1 cellular context compared by ENCODE assay signal in the genomic region with DNA sequence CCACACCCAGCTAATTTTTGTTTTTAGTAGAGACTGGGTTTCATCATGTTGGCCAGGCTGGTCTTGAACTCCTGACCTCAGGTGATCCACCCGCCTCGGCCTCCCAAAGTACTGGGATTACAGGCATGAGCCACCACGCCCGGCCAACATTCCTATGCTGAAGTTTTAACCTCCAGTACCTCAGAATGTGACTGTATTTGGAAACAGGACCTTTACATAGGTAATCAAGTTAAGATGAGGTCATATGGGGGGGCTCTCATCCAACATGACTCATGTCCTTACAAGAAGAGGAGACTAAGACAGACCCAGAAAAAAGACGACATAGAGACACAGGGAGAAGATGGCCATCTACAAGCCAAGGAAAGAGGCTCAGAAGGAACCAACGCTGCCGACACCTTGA.
TF ChIP-seq lines count a peak whose summit lies in the region.

No MANE protein-coding gene starts in this region.

TF ChIP-seq in HEK293, 187 proteins besides CTCF, POLR2A, EP300 and RAD21 (continued from another document):
- TF ChIP-seq, protein P1, sequence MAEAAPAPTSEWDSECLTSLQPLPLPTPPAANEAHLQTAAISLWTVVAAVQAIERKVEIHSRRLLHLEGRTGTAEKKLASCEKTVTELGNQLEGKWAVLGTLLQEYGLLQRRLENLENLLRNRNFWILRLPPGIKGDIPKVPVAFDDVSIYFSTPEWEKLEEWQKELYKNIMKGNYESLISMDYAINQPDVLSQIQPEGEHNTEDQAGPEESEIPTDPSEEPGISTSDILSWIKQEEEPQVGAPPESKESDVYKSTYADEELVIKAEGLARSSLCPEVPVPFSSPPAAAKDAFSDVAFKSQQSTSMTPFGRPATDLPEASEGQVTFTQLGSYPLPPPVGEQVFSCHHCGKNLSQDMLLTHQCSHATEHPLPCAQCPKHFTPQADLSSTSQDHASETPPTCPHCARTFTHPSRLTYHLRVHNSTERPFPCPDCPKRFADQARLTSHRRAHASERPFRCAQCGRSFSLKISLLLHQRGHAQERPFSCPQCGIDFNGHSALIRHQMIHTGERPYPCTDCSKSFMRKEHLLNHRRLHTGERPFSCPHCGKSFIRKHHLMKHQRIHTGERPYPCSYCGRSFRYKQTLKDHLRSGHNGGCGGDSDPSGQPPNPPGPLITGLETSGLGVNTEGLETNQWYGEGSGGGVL (tag by site-specific recombination; IDR thresholded peaks at IDR 0.05): peak; percentile 66
- TF ChIP-seq, protein P2, sequence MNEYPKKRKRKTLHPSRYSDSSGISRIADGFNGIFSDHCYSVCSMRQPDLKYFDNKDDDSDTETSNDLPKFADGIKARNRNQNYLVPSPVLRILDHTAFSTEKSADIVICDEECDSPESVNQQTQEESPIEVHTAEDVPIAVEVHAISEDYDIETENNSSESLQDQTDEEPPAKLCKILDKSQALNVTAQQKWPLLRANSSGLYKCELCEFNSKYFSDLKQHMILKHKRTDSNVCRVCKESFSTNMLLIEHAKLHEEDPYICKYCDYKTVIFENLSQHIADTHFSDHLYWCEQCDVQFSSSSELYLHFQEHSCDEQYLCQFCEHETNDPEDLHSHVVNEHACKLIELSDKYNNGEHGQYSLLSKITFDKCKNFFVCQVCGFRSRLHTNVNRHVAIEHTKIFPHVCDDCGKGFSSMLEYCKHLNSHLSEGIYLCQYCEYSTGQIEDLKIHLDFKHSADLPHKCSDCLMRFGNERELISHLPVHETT (tag by site-specific recombination; IDR thresholded peaks at IDR 0.05): peak; percentile 41; the same call in 1 of the 2 replicates
- TF ChIP-seq ZNF660 (tag by site-specific recombination; IDR thresholded peaks at IDR 0.05) (peak; percentile 62; the same call in 1 of the 2 replicates), ZBTB21 (tag by site-specific recombination; IDR thresholded peaks at IDR 0.05) (peak; percentile 36; the same call in 1 of the 2 replicates), KLF1 (tag by site-specific recombination; IDR thresholded peaks at IDR 0.05) (peak; percentile 75), ZNF629 (tag by site-specific recombination; IDR thresholded peaks at IDR 0.05) (peak; percentile 70)
- TF ChIP-seq, protein P3, sequence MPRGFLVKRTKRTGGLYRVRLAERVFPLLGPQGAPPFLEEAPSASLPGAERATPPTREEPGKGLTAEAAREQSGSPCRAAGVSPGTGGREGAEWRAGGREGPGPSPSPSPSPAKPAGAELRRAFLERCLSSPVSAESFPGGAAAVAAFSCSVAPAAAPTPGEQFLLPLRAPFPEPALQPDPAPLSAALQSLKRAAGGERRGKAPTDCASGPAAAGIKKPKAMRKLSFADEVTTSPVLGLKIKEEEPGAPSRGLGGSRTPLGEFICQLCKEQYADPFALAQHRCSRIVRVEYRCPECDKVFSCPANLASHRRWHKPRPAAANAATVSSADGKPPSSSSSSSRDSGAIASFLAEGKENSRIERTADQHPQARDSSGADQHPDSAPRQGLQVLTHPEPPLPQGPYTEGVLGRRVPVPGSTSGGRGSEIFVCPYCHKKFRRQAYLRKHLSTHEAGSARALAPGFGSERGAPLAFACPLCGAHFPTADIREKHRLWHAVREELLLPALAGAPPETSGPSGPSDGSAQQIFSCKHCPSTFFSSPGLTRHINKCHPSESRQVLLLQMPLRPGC (tag by site-specific recombination; IDR thresholded peaks at IDR 0.05): peak; percentile 88
- TF ChIP-seq, protein P4, sequence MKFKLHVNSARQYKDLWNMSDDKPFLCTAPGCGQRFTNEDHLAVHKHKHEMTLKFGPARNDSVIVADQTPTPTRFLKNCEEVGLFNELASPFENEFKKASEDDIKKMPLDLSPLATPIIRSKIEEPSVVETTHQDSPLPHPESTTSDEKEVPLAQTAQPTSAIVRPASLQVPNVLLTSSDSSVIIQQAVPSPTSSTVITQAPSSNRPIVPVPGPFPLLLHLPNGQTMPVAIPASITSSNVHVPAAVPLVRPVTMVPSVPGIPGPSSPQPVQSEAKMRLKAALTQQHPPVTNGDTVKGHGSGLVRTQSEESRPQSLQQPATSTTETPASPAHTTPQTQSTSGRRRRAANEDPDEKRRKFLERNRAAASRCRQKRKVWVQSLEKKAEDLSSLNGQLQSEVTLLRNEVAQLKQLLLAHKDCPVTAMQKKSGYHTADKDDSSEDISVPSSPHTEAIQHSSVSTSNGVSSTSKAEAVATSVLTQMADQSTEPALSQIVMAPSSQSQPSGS (tag by site-specific recombination; IDR thresholded peaks at IDR 0.05; ENCODE audit: low read depth): peak; percentile 65
